12 cellular contexts compared by ENCODE assay signal in genomic region chr19:55373993-55374757, GRCh38. TPM values are rescaled to one million over a fixed set of nuclear protein-coding genes. Genes with fewer than 3 reads are reported as not detected.
A peak's percentile ranks its signal among the peaks of the same experiment; 100 is the strongest.
DNase-seq lines count a peak whose midpoint lies in the region; ATAC-seq and TF ChIP-seq lines count a peak whose summit lies in the region.
"Had no signal": no experiment of that assay in that cellular context is flagged by ENCODE, and none has a peak within 500 bp of the region (broad histone marks: within the 10 kb centered on the region; RNA-seq: fewer than 3 reads in every experiment).

No MANE protein-coding gene starts in this region.

- CTCF ChIA-PET in CD8-positive, alpha-beta T cell (lab: Charles Lee) = no interaction called here

- peaks cover 42% of the 10 kb centered on the region for H3K4me1 Mint-ChIP-seq in brain
- peaks cover 24% of the 10 kb centered on the region for H3K4me1 Mint-ChIP-seq in nephron
- peaks cover 10% of the 10 kb centered on the region for H3K4me1 Mint-ChIP-seq in CD8-positive, alpha-beta T cell (ENCODE audit: low read depth)

- H3K9me3 ChIP-seq in HUES64 (ENCODE audit: insufficient read depth, low read depth, low read length) = no peaks in the 10 kb centered on the region
- no peaks in the 10 kb centered on the region for H3K9me3 ChIP-seq in CD8-positive, alpha-beta T cell (ENCODE audit: low read length)
- H3K9me3 ChIP-seq in prostate gland = no peaks in the 10 kb centered on the region
- H3K9me3 ChIP-seq: adrenal gland had no signal

- POLR2A ChIA-PET in CD8-positive, alpha-beta T cell (lab: Charles Lee) = no interaction called here

- peak; percentile 63 for DNase-seq in Daoy (ENCODE audit: low read depth)
- DNase-seq in GM13977 (ENCODE audit: low spot score) = no peak
- no peak for DNase-seq in HPDE6-E6E7 (ENCODE audit: extremely low spot score)
- DNase-seq in CD8-positive, alpha-beta T cell = no peak
- DNase-seq in prostate gland (ENCODE audit: low spot score) = no peak
- DNase-seq: activated CD8-positive, alpha-beta memory T cell treated with anti-CD3 and anti-CD28 coated beads, Interleukin-2, amount 10 ng/mL, durations not matched to agents 7 days and 5 days; adrenal gland; NCI-H1417 had no signal

- H3K4me3 Mint-ChIP-seq in brain (peak overlapping the region in 3 of 5 experiments; percentile 3 to 43 (median 8)), nephron (peak overlapping the region in 2 of 3 experiments; percentile 10 to 12)
- no peak overlapping the region for H3K4me3 Mint-ChIP-seq in CD8-positive, alpha-beta T cell
- H3K4me3 Mint-ChIP-seq: activated CD8-positive, alpha-beta memory T cell treated with anti-CD3 and anti-CD28 coated beads, Interleukin-2, amount 10 ng/mL, durations not matched to agents 7 days and 5 days had no signal

- H3K9me3 Mint-ChIP-seq in brain (peaks cover 0 to 6% (median 0%) of the 10 kb centered on the region in 5 experiments), nephron (no peaks in the 10 kb centered on the region)
- no peaks in the 10 kb centered on the region for H3K9me3 Mint-ChIP-seq in CD8-positive, alpha-beta T cell

- H3K36me3 ChIP-seq in HUES64 (ENCODE audit: insufficient read depth, low read length) (no peaks in the 10 kb centered on the region), prostate gland (no peaks in the 10 kb centered on the region)
- no peaks in the 10 kb centered on the region for H3K36me3 ChIP-seq in CD8-positive, alpha-beta T cell (ENCODE audit: insufficient read depth, low read length)
- H3K36me3 ChIP-seq: adrenal gland had no signal

- peaks cover 56% of the 10 kb centered on the region for H3K27me3 ChIP-seq in HUES64 (ENCODE audit: insufficient read depth, low read length)
- peaks cover 39% of the 10 kb centered on the region for H3K27me3 ChIP-seq in CD8-positive, alpha-beta T cell (ENCODE audit: insufficient read depth, low read length)
- H3K27me3 ChIP-seq in prostate gland (replicated peaks; ENCODE audit: insufficient read depth) = peaks cover 44% of the 10 kb centered on the region

- intact Hi-C loops in CD8-positive, alpha-beta T cell (cut with DNase I, micrococcal nuclease) = no loop called here
- intact Hi-C loops in prostate gland (cut with DNase I) = no loop called here

- in situ Hi-C loops in GM13977 (cut with MboI; ENCODE audit: low pct_unique_long_range_greater_than_20kb, low sequenced_read_pairs, unreplicated experiment) = no loop called here

- TF ChIP-seq CTCF in brain (conservative IDR thresholded peaks at IDR 0.05) (no peak), nephron (IDR thresholded peaks at IDR 0.05; ENCODE audit: unreplicated experiment in 3 of 3) (no peak), GM13977 (IDR thresholded peaks at IDR 0.05; ENCODE audit: extremely low read depth, insufficient read depth, missing control alignments) (no peak), prostate gland (IDR thresholded peaks at IDR 0.05) (no peak)
- TF ChIP-seq CTCF in CD8-positive, alpha-beta T cell (IDR thresholded peaks at IDR 0.05) = no peak

- H3K36me3 Mint-ChIP-seq in brain (no peaks in the 10 kb centered on the region), nephron (ENCODE audit: low read depth) (no peaks in the 10 kb centered on the region)
- H3K36me3 Mint-ChIP-seq in CD8-positive, alpha-beta T cell = no peaks in the 10 kb centered on the region
- H3K36me3 Mint-ChIP-seq: activated CD8-positive, alpha-beta memory T cell treated with anti-CD3 and anti-CD28 coated beads, Interleukin-2, amount 10 ng/mL, durations not matched to agents 7 days and 5 days had no signal

- no peak overlapping the region for H3K9ac ChIP-seq in HUES64 (ENCODE audit: low read depth, low read length)

- peaks cover 54% of the 10 kb centered on the region for H3K27me3 Mint-ChIP-seq in brain
- H3K27me3 Mint-ChIP-seq in nephron (ENCODE audit: low read depth) = peaks cover 38% of the 10 kb centered on the region
- H3K27me3 Mint-ChIP-seq in CD8-positive, alpha-beta T cell (ENCODE audit: low read depth) = peaks cover 26% of the 10 kb centered on the region

- H3K4me1 ChIP-seq in HUES64 (ENCODE audit: insufficient read depth, low read length) (peaks cover 27% of the 10 kb centered on the region), prostate gland (replicated peaks) (peaks cover 4% of the 10 kb centered on the region)
- H3K4me1 ChIP-seq in CD8-positive, alpha-beta T cell (ENCODE audit: insufficient read depth, low read length) = peaks cover 5% of the 10 kb centered on the region

- H3K27ac Mint-ChIP-seq in brain (peak overlapping the region in 3 of 5 experiments; percentile 29 to 88 (median 46)), nephron (peak overlapping the region; percentile 21 to 81 (median 46))
- H3K27ac Mint-ChIP-seq in CD8-positive, alpha-beta T cell = no peak overlapping the region
- H3K27ac Mint-ChIP-seq: activated CD8-positive, alpha-beta memory T cell treated with anti-CD3 and anti-CD28 coated beads, Interleukin-2, amount 10 ng/mL, durations not matched to agents 7 days and 5 days had no signal

- H3K27ac ChIP-seq in HUES64 (ENCODE audit: low read depth, low read length) = peak overlapping the region; percentile 55; the same call in 1 of the 2 replicates
- no peak overlapping the region for H3K27ac ChIP-seq in CD8-positive, alpha-beta T cell (ENCODE audit: low read depth, low read length)
- no peak overlapping the region for H3K27ac ChIP-seq in prostate gland
- H3K27ac ChIP-seq: adrenal gland, HL-60 had no signal

- TF ChIP-seq POLR2A in prostate gland (IDR thresholded peaks at IDR 0.05) = no peak

- WGBS in HUES64 = 9% methylated on average over 28 of the region's 31 CpGs
- WGBS in prostate gland = 18% methylated on average over 24 of the region's 31 CpGs

- no peak for ATAC-seq in CD8-positive, alpha-beta T cell
- ATAC-seq: activated CD8-positive, alpha-beta memory T cell treated with anti-CD3 and anti-CD28 coated beads, Interleukin-2, amount 10 ng/mL, durations not matched to agents 7 days and 5 days had no signal

- H3K4me3 ChIP-seq in HUES64 (ENCODE audit: low read length) (peak overlapping the region; percentile 16; the same call in 1 of the 2 replicates), prostate gland (no peak overlapping the region)
- no peak overlapping the region for H3K4me3 ChIP-seq in CD8-positive, alpha-beta T cell (ENCODE audit: low read depth, low read length)
- H3K4me3 ChIP-seq: adrenal gland had no signal

RNA-seq across cellular contexts. Expression of gene TMEM190, which starts 2.5 kb away (rescaled TPM):
- total RNA-seq in Daoy (2014; rRNA removed; shearing (Covaris generic)) = not detected in 2 replicates
- polyA plus RNA-seq in HUES64 (2013, experiment 1 of 2) = 0.55 TPM
- 1.2 TPM for polyA plus RNA-seq in HUES64 (2013, experiment 2 of 2)
- polyA plus RNA-seq in brain (ENCODE audit: insufficient read depth, low read depth, low replicate concordance) = not detected
- total RNA-seq in CD8-positive, alpha-beta T cell = not detected
- not detected for total RNA-seq in prostate gland
- total RNA-seq: activated CD8-positive, alpha-beta memory T cell treated with anti-CD3 and anti-CD28 coated beads, Interleukin-2, amount 10 ng/mL, durations not matched to agents 7 days and 5 days had no signal

RNA-seq across cellular contexts. Expression of gene IL11, which starts 3.9 kb away (rescaled TPM):
- 56.5 and 60.4 TPM in 2 replicates for total RNA-seq in Daoy (2014; rRNA removed; shearing (Covaris generic))
- 0.65 TPM for polyA plus RNA-seq in HUES64 (2013, experiment 1 of 2)
- 1.1 TPM for polyA plus RNA-seq in HUES64 (2013, experiment 2 of 2)
- polyA plus RNA-seq in brain (ENCODE audit: insufficient read depth, low read depth, low replicate concordance) = 0.41 TPM
- 1 to 10 TPM in 1 of 2 experiments, under 1 TPM in 1; 0.28 to 1.0 TPM for total RNA-seq in CD8-positive, alpha-beta T cell
- total RNA-seq in prostate gland = 1 to 10 TPM in 1 of 2 donors, not detected in 1; 2.0 TPM

RNA-seq across cellular contexts. Expression of gene TMEM238, which starts 9.9 kb away (rescaled TPM):
- total RNA-seq in Daoy (2014; rRNA removed; shearing (Covaris generic)) = 3.3 and 3.9 TPM in 2 replicates
- polyA plus RNA-seq in HUES64 (2013, experiment 1 of 2) = 1.4 TPM
- not detected for polyA plus RNA-seq in HUES64 (2013, experiment 2 of 2)
- 2.9 TPM for polyA plus RNA-seq in brain (ENCODE audit: insufficient read depth, low read depth, low replicate concordance)
- 10 to 100 TPM; 12.9 to 13.4 TPM for total RNA-seq in CD8-positive, alpha-beta T cell
- total RNA-seq in prostate gland = 100 to 1,000 TPM in 1 of 2 donors, 10 to 100 TPM in 1; 19.6 to 116 TPM

RNA-seq across cellular contexts. Expression of gene GARIN5B, which starts 11.1 kb away (rescaled TPM):
- total RNA-seq in Daoy (2014; rRNA removed; shearing (Covaris generic)) = not detected in 2 replicates
- polyA plus RNA-seq in HUES64 (2013, experiment 1 of 2) = not detected
- polyA plus RNA-seq in HUES64 (2013, experiment 2 of 2) = not detected
- polyA plus RNA-seq in brain (ENCODE audit: insufficient read depth, low read depth, low replicate concordance) = not detected
- total RNA-seq in CD8-positive, alpha-beta T cell = not detected
- 1 to 10 TPM in 1 of 2 donors, not detected in 1; 1.5 TPM for total RNA-seq in prostate gland
- total RNA-seq: activated CD8-positive, alpha-beta memory T cell treated with anti-CD3 and anti-CD28 coated beads, Interleukin-2, amount 10 ng/mL, durations not matched to agents 7 days and 5 days; adrenal gland had no signal
- polyA plus RNA-seq: adrenal gland had no signal

RNA-seq across cellular contexts. Expression of gene RPL28, which starts 11.6 kb away (rescaled TPM):
- 633 and 816 TPM in 2 replicates for total RNA-seq in Daoy (2014; rRNA removed; shearing (Covaris generic))
- polyA plus RNA-seq in HUES64 (2013, experiment 1 of 2) = 1,767 TPM
- polyA plus RNA-seq in HUES64 (2013, experiment 2 of 2) = 1,831 TPM
- polyA plus RNA-seq in brain (ENCODE audit: insufficient read depth, low read depth, low replicate concordance) = 2,617 TPM
- 1,000 to 10,000 TPM; 4,227 to 4,270 TPM for total RNA-seq in CD8-positive, alpha-beta T cell
- total RNA-seq in prostate gland = 100 to 1,000 TPM; 439 to 554 TPM

Comparison
In these comparisons a context has a peak if more than half of its experiments do, and no peak if none do; other contexts are left out.
1. RNA of gene IL11, which starts 3.9 kb away (total RNA-seq): 56.5 to 60.4 TPM in Daoy; 2.0 TPM in prostate gland and 0.28 to 1.0 TPM in CD8-positive, alpha-beta T cell; every median in the first group is over 10 times any median in the second.